Comparison of ENCODE assay signal across 8 cellular contexts in the genomic region with DNA sequence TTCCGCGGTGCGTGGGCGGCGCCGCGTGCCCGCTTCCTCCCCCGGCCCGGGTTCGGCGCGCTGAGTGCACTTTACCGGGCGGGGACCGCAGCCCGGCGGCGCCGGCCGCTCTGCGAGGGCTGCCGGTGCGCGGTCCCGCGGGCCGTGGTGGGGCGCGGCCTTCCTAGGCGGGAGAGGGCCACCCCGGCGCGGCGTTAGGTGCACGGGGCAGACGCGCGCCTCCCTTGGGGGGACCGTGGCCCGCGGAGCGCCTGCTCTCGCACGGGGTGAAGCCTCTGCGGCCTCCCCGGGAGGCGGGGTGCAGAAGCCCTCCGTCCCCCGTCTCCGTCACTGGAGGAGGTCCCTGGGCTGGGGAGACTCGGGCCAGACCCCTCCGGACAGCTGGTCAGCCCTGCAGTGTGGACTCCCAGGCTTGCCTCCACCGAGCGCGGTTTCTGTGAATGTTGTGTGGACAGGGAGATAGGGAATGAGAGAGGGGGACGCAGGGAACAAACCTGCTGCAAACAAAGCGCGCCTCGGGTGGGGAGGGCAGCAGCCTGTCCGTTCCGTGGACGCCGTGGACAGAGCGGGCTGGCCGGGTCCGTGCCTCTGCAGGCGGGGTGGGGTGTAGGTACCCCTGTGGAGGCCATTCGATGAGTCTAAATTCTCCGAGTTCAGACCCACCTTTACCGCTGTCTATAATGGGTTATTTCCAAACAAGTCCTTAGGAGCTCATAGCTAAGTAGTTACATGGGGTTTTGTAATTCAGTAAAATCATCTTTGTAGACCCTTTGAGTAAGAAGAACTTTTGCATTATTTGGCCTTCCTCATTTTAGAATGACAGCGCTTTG. TPM values are rescaled to one million over a fixed set of nuclear protein-coding genes. Genes with fewer than 3 reads are reported as not detected.
DNase-seq lines count a peak whose midpoint lies in the region; ATAC-seq and TF ChIP-seq lines count a peak whose summit lies in the region.

No MANE protein-coding gene starts in this region.

- H3K9me3 ChIP-seq in osteoblast (ENCODE audit: low read depth, low read length) = no peaks in the 10 kb centered on the region

- ATAC-seq in GM19023 (IDR thresholded peaks at IDR 0.05; ENCODE audit: unreplicated experiment) (peak; percentile 28), HG03280 (IDR thresholded peaks at IDR 0.05; ENCODE audit: unreplicated experiment) (peak; percentile 10)

- H3K4me2 ChIP-seq in osteoblast (ENCODE audit: insufficient read depth, low read length) = peak overlapping the region; percentile 91

- no peaks in the 10 kb centered on the region for H3K36me3 ChIP-seq in BJ (ENCODE audit: control insufficient read depth, insufficient read depth, low read length)
- H3K36me3 ChIP-seq in osteoblast (ENCODE audit: insufficient read depth, low read length) = peaks cover 7% of the 10 kb centered on the region

- H3K4me1 ChIP-seq in osteoblast (ENCODE audit: insufficient read depth, low read length) = peaks cover 7% of the 10 kb centered on the region

- DNase-seq in BJ (ENCODE audit: low read depth) (no peak), fibroblast of the aortic adventitia (ENCODE audit: low read depth) (peak; percentile 22), osteoblast (ENCODE audit: insufficient read length, low spot score, missing footprints) (peak; percentile 95), NCI-H526 treated with DMSO at 0.1 percent for 48 hours (lab: John Stamatoyannopoulos, UW) (no peak)
- DNase-seq in stimulated activated CD4-positive, alpha-beta T cell treated with anti-CD3 and anti-CD28 coated beads, Interleukin-15, amount 100 ng/mL, for 24 hours = no peak

- POLR2A ChIA-PET in BJ (lab: Charles Lee) = no interaction called here

- H3K27me3 ChIP-seq in BJ (ENCODE audit: control insufficient read depth, insufficient read depth, low read length) (no peaks in the 10 kb centered on the region), osteoblast (ENCODE audit: insufficient read depth, low read length) (no peaks in the 10 kb centered on the region)

- peak overlapping the region; percentile 86 for H3K4me3 ChIP-seq in BJ (ENCODE audit: low read depth, low read length)
- peak overlapping the region; percentile 89 for H3K4me3 ChIP-seq in fibroblast of the aortic adventitia (ENCODE audit: low read depth, low read length)
- peak overlapping the region; percentile 78 for H3K4me3 ChIP-seq in osteoblast (ENCODE audit: insufficient read depth, low read length)

- TF ChIP-seq CTCF in BJ (IDR thresholded peaks at IDR 0.05; ENCODE audit: insufficient read depth, low read depth, low read length) = no peak
- no peak for TF ChIP-seq CTCF in VCaP (conservative IDR thresholded peaks at IDR 0.05)
- no peak for TF ChIP-seq CTCF in fibroblast of the aortic adventitia (IDR thresholded peaks at IDR 0.05; ENCODE audit: insufficient read depth, low read length)
- no peak for TF ChIP-seq CTCF in osteoblast (IDR thresholded peaks at IDR 0.05; ENCODE audit: extremely low read depth, low read depth, low read length)

- CTCF ChIA-PET in BJ (lab: Yijun Ruan, JAX) = no interaction called here

- H3K27ac ChIP-seq in VCaP (peak overlapping the region; percentile 83), osteoblast (ENCODE audit: low read depth, low read length) (peak overlapping the region; percentile 20)

- peak overlapping the region; percentile 63 for H2AFZ ChIP-seq in osteoblast (ENCODE audit: low read length)

- H4K20me1 ChIP-seq in osteoblast (ENCODE audit: insufficient read depth, low read length) = peaks cover 11% of the 10 kb centered on the region

- H3K79me2 ChIP-seq in osteoblast (ENCODE audit: insufficient read depth, low read length) = peaks cover 43% of the 10 kb centered on the region

RNA-seq across cellular contexts. Expression of gene TBCD, which starts 0.7 kb away (rescaled TPM):
- 18.4 and 38.6 TPM in 2 replicates for polyA plus RNA-seq in BJ (2011; rRNA removed)
- 27.3 and 31.0 TPM in 2 replicates for polyA minus RNA-seq in BJ (2011; rRNA and poly(A)+ RNA removed)
- 39.5 and 80.3 TPM in 2 replicates for total RNA-seq in fibroblast of the aortic adventitia (ENCODE audit: low replicate concordance)
- total RNA-seq in osteoblast = 28.0 and 29.0 TPM in 2 replicates

RNA-seq across cellular contexts. Expression of gene FN3K, which starts 17.2 kb away (rescaled TPM):
- polyA plus RNA-seq in BJ (2011; rRNA removed) = 1.1 and 1.2 TPM in 2 replicates
- polyA minus RNA-seq in BJ (2011; rRNA and poly(A)+ RNA removed) = 1.5 and 2.0 TPM in 2 replicates
- total RNA-seq in fibroblast of the aortic adventitia (ENCODE audit: low replicate concordance) (0.74 and 2.8 TPM in 2 replicates), osteoblast (2.9 and 4.4 TPM in 2 replicates)

RNA-seq across cellular contexts. Expression of gene FN3KRP, which starts 36.1 kb away (rescaled TPM):
- polyA plus RNA-seq in BJ (2011; rRNA removed) = 24.0 and 24.9 TPM in 2 replicates
- polyA minus RNA-seq in BJ (2011; rRNA and poly(A)+ RNA removed) = 10.6 and 13.7 TPM in 2 replicates
- total RNA-seq in fibroblast of the aortic adventitia (ENCODE audit: low replicate concordance) (5.6 and 18.7 TPM in 2 replicates), osteoblast (10.1 and 13.8 TPM in 2 replicates)

RNA-seq across cellular contexts. Expression of gene RAB40B, which starts 54.1 kb away (rescaled TPM):
- 4.9 and 9.4 TPM in 2 replicates for polyA plus RNA-seq in BJ (2011; rRNA removed)
- polyA minus RNA-seq in BJ (2011; rRNA and poly(A)+ RNA removed) = 1.4 and 1.6 TPM in 2 replicates
- total RNA-seq in fibroblast of the aortic adventitia (ENCODE audit: low replicate concordance) = 8.4 and 8.5 TPM in 2 replicates
- 8.3 and 9.1 TPM in 2 replicates for total RNA-seq in osteoblast

Comparison
In these comparisons a context has a peak if more than half of its experiments do, and no peak if none do; other contexts are left out.
1. DNase-seq: peak in fibroblast of the aortic adventitia (single experiment) and osteoblast (single experiment); none in BJ (single experiment), NCI-H526 treated with DMSO at 0.1 percent for 48 hours (single experiment) and stimulated activated CD4-positive, alpha-beta T cell treated with anti-CD3 and anti-CD28 coated beads, Interleukin-15, amount 100 ng/mL, for 24 hours (single experiment).
2. Peak in every context shown above with its lines, with median percentiles within 50 percentile points of each other: H3K4me3 ChIP-seq.